Comparison of ENCODE assay signal across 25 cellular contexts in genomic region chr12:25943940-25944339, GRCh38. TPM values are rescaled to one million over a fixed set of nuclear protein-coding genes. Genes with fewer than 3 reads are reported as not detected.
"Had no signal": no experiment of that assay in that cellular context is flagged by ENCODE, and none has a peak within 500 bp of the region (broad histone marks: within the 10 kb centered on the region; RNA-seq: fewer than 3 reads in every experiment).

No MANE protein-coding gene starts in this region.

- H3K27ac ChIP-seq: colonic mucosa, epithelial cell of prostate, esophagus squamous epithelium, gastrocnemius medialis, heart right ventricle, lower lobe of right lung had no signal

- H3K4me3 ChIP-seq: colonic mucosa, esophagus squamous epithelium, gastrocnemius medialis, heart right ventricle, lower lobe of right lung, mucosa of descending colon had no signal

- H3K4me1 ChIP-seq: colonic mucosa, esophagus squamous epithelium, gastrocnemius medialis, heart right ventricle, lower lobe of right lung had no signal

- FAIRE-seq: endometrium, kidney had no signal

- H3K9me3 ChIP-seq: colonic mucosa, esophagus squamous epithelium, gastrocnemius medialis, heart right ventricle, lower lobe of right lung, mucosa of descending colon had no signal

- H3K27me3 ChIP-seq: colonic mucosa, esophagus squamous epithelium, gastrocnemius medialis, heart right ventricle had no signal

- DNase-seq: colonic mucosa; cortex of kidney; effector CD8-positive, alpha-beta T cell; effector memory CD8-positive, alpha-beta T cell; endodermal cell; erythroblast; esophagus squamous epithelium; foreskin fibroblast; foreskin melanocyte; gastrocnemius medialis; glutamatergic neuron; head of caudate nucleus; heart right ventricle; hippocampal formation; kidney; kidney glomerular epithelial cell; left colon; left ventricle myocardium superior; lower lobe of right lung; mesenchymal stem cell; mucosa of descending colon; naive B cell; naive thymus-derived CD8-positive, alpha-beta T cell had no signal

- H3K36me3 ChIP-seq: colonic mucosa, esophagus squamous epithelium, gastrocnemius medialis, heart right ventricle, lower lobe of right lung had no signal

RNA-seq across cellular contexts. Expression of gene RASSF8, which starts 14.5 kb away (rescaled TPM):
- total RNA-seq: naive thymus-derived CD8-positive, alpha-beta T cell had no signal
- polyA plus RNA-seq: naive thymus-derived CD8-positive, alpha-beta T cell had no signal
